9 cellular contexts compared by ENCODE assay signal in the genomic region with DNA sequence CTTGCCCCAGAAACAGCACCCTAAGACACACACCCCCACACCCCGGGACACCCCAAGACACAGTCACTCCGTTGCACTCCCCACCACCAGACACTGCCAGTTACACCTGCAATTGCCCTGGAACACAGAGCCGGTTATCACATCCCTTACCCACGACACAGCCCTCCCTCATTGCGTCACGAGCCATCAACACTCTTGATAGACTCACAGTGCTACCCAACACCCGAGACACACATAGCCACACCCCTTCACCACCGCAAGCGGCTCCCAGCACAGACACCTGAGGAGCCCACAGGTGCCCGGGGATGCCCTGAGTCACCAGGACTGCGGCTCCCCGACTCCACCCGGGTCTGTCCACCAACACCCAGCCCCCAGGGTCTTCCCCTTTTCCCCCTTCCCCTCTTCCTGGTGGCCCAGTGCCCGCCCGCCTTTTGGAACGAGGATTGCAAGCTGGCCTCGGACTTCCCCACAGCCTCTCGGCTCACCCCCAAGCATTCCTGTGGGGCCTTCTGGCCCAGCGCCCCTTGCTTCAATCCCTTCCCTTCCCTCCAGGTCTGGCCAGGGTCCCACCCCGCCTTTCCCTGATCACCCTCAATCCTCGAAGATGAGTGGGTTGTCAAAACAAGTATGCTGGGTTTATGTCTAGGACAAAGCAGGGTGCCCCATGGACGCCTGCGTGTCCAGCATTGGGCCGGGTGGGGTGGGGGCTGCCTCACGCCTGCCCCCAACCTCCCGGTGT. TPM values are rescaled to one million over a fixed set of nuclear protein-coding genes. Genes with fewer than 3 reads are reported as not detected.
A peak's percentile ranks its signal among the peaks of the same experiment; 100 is the strongest.
DNase-seq lines count a peak whose midpoint lies in the region; ATAC-seq and TF ChIP-seq lines count a peak whose summit lies in the region.
"Had no signal": no experiment of that assay in that cellular context is flagged by ENCODE, and none has a peak within 500 bp of the region (broad histone marks: within the 10 kb centered on the region; RNA-seq: fewer than 3 reads in every experiment).

No MANE protein-coding gene starts in this region.

- H2AFZ ChIP-seq in GM23248 (no peak overlapping the region), SK-N-SH (ENCODE audit: low read depth) (no peak overlapping the region)

- TF ChIP-seq RAD21 in SK-N-SH (IDR thresholded peaks at IDR 0.05; ENCODE audit: low read length) = no peak

- no peak for TF ChIP-seq POLR2A in transverse colon (IDR thresholded peaks at IDR 0.05)

- peak; percentile 72 for DNase-seq in ACHN
- DNase-seq in GM23248 = peak; percentile 80
- peak; percentile 36 for DNase-seq in SK-N-SH
- peak; percentile 89 for DNase-seq in fibroblast of the aortic adventitia (ENCODE audit: low read depth)
- peak; percentile 46 for DNase-seq in transverse colon
- no peak for DNase-seq in activated CD4-positive, alpha-beta T cell treated with anti-CD3 and anti-CD28 coated beads for 1 hour
- DNase-seq: right lobe of liver had no signal

- H3K9me2 ChIP-seq in GM23248 (ENCODE audit: insufficient read depth) (no peaks in the 10 kb centered on the region), SK-N-SH (no peaks in the 10 kb centered on the region)

- CTCF ChIA-PET in SK-N-SH (lab: Yijun Ruan, JAX) = interaction anchor here (0.6 to 4.3 kb wide), 3 partner anchors 55 to 340 kb away, joined by 3 to 27 read pairs (median 5); a partner anchor contains a TSS

- no peak overlapping the region for H3K9ac ChIP-seq in GM23248
- H3K9ac ChIP-seq in SK-N-SH = no peak overlapping the region

- no peaks in the 10 kb centered on the region for H3K27me3 ChIP-seq in GM23248 (replicated peaks; ENCODE audit: insufficient read depth)
- no peaks in the 10 kb centered on the region for H3K27me3 ChIP-seq in SK-N-SH (ENCODE audit: insufficient read depth)
- H3K27me3 ChIP-seq in transverse colon = peaks cover 34% of the 10 kb centered on the region
- H3K27me3 ChIP-seq: right lobe of liver had no signal

- no peak for TF ChIP-seq EP300 in SK-N-SH (IDR thresholded peaks at IDR 0.05; ENCODE audit: borderline replicate concordance in 1 of 2, low read depth in 1 of 2, low read length in 1 of 2)
- TF ChIP-seq EP300 in transverse colon (IDR thresholded peaks at IDR 0.05; ENCODE audit: low read depth) = no peak

- ATAC-seq in HG03457 (IDR thresholded peaks at IDR 0.05; ENCODE audit: unreplicated experiment) (no peak), GM18870 (IDR thresholded peaks at IDR 0.05; ENCODE audit: unreplicated experiment) (no peak)

- intact Hi-C loops in transverse colon (cut with DNase I; ENCODE audit: low total_unique reads) = loop anchor here (10.0 kb wide), 1 partner anchor 332 kb away; no protein-coding TSS in a partner anchor

- H3K4me2 ChIP-seq in GM23248 (ENCODE audit: unreplicated experiment) (no peak overlapping the region), SK-N-SH (no peak overlapping the region)

- H3K9me3 ChIP-seq in GM23248 (ENCODE audit: low read depth) (no peaks in the 10 kb centered on the region), SK-N-SH (no peaks in the 10 kb centered on the region), transverse colon (no peaks in the 10 kb centered on the region)
- H3K9me3 ChIP-seq: right lobe of liver had no signal

- H3K27ac ChIP-seq in GM23248 (no peak overlapping the region), SK-N-SH (ENCODE audit: low read depth in 2 of 2, low read length in 1 of 2) (peak overlapping the region; percentile 20 to 62; a peak in 3 of 4 replicates), transverse colon (peak overlapping the region in 3 of 4 donors; percentile 6 to 23 (median 21))
- H3K27ac ChIP-seq: right lobe of liver had no signal

- H3K4me3 ChIP-seq in GM23248 (no peak overlapping the region), SK-N-SH (ENCODE audit: low read depth in 2 of 2, low read length in 1 of 2) (no peak overlapping the region), fibroblast of the aortic adventitia (ENCODE audit: low read depth, low read length) (no peak overlapping the region), transverse colon (no peak overlapping the region)
- H3K4me3 ChIP-seq: right lobe of liver had no signal

- H4K20me1 ChIP-seq in GM23248 (ENCODE audit: insufficient read depth) (no peaks in the 10 kb centered on the region), SK-N-SH (ENCODE audit: insufficient read depth) (no peaks in the 10 kb centered on the region)

- TF ChIP-seq CTCF in SK-N-SH (IDR thresholded peaks at IDR 0.05) = no peak
- no peak for TF ChIP-seq CTCF in fibroblast of the aortic adventitia (IDR thresholded peaks at IDR 0.05; ENCODE audit: insufficient read depth, low read length)
- no peak for TF ChIP-seq CTCF in transverse colon (IDR thresholded peaks at IDR 0.05)

- WGBS in GM23248 (ENCODE audit: low coverage in 1 of 2, low lambda C conversion rate in 2 of 2, missing lambda C conversion rate in 2 of 2), 2 experiments = 51 to 56% methylated on average over 19 to 26 of the region's 26 CpGs
- WGBS in SK-N-SH (ENCODE audit: low lambda C conversion rate) = 77% methylated on average over 23 of the region's 26 CpGs
- 67% methylated on average over 26 of the region's 26 CpGs; no CpG with 5 or more reads in 1 of the 2 donors for WGBS in transverse colon (ENCODE audit: low coverage in 1 of 2), 2 donors

- H3K36me3 ChIP-seq in GM23248 (ENCODE audit: low read depth) (peaks cover 14% of the 10 kb centered on the region; the same call in 1 of the 2 replicates), SK-N-SH (replicated peaks in 1 of 2; ENCODE audit: control insufficient read depth in 1 of 2, insufficient read depth in 2 of 2, low read length in 1 of 2) (peaks cover 0 to 10% of the 10 kb centered on the region in 2 experiments), transverse colon (peaks cover 0 to 20% (median 0%) of the 10 kb centered on the region in 4 donors)

- H3K4me1 ChIP-seq in GM23248 (ENCODE audit: insufficient read depth) (peaks cover 11% of the 10 kb centered on the region), SK-N-SH (ENCODE audit: control insufficient read depth in 1 of 2, insufficient read depth in 2 of 2, low read depth in 1 of 2, low read length in 1 of 2) (peaks cover 24 to 38% of the 10 kb centered on the region in 2 experiments; a peak in 3 of 4 replicates), transverse colon (peaks cover 18 to 41% (median 38%) of the 10 kb centered on the region in 4 donors)

- POLR2A ChIA-PET in SK-N-SH (lab: Yijun Ruan, JAX) = interaction anchor here (1.0 to 1.5 kb wide), 2 partner anchors 40 to 337 kb away, joined by 3 read pairs; no protein-coding TSS in a partner anchor

- in situ Hi-C loops in ACHN (cut with HindIII; ENCODE audit: low pct_ligation_motif_present, low pct_unique_long_range_greater_than_20kb, low sequenced_read_pairs) (no loop called here), GM23248 (cut with MboI) (no loop called here), transverse colon (cut with MboI; ENCODE audit: low pct_ligation_motif_present in 1 of 4, low pct_unique_long_range_greater_than_20kb in 1 of 4, low sequenced_read_pairs in 3 of 4) (no loop called here)

- H3F3A ChIP-seq in GM23248 (ENCODE audit: insufficient read depth) = peaks cover 6% of the 10 kb centered on the region; the same call in 1 of the 2 replicates
- peaks cover 15% of the 10 kb centered on the region for H3F3A ChIP-seq in SK-N-SH (replicated peaks; ENCODE audit: insufficient read depth)

- H3K79me2 ChIP-seq in GM23248 (ENCODE audit: insufficient read depth) (no peaks in the 10 kb centered on the region), SK-N-SH (ENCODE audit: insufficient read depth) (no peaks in the 10 kb centered on the region; the same call in 1 of the 2 replicates)

TF ChIP-seq in SK-N-SH, 30 proteins besides CTCF, POLR2A, EP300 and RAD21 (continues in another document):
- 0 out of 2 replicates have a peak, but pooled peaks have one; percentile 1 for TF ChIP-seq POLR2AphosphoS5 (IDR thresholded peaks at IDR 0.05; ENCODE audit: low read depth, low read length)

RNA-seq across cellular contexts. Expression of a gene that starts 1.7 kb away (rescaled TPM):
- 0.22 and 2.5 TPM in 2 replicates for total RNA-seq in GM23248 (2014; rRNA removed; shearing (Covaris generic))
- polyA plus RNA-seq in GM23248 (2016; fragmentation: Nextera tagmentation; extraction: Ambion mirVana) = 0.79 and 0.80 TPM in 2 replicates
- 4.6 and 6.0 TPM in 2 replicates for polyA plus RNA-seq in SK-N-SH (2012; rRNA removed)
- 2.0 and 3.4 TPM in 2 replicates for polyA plus RNA-seq in SK-N-SH (2012; cell fraction: cytosol; rRNA removed)
- 2.4 and 3.9 TPM in 2 replicates for polyA plus RNA-seq in SK-N-SH (2012; cell fraction: nucleus; rRNA removed)
- 1.9 and 3.4 TPM in 2 replicates for total RNA-seq in fibroblast of the aortic adventitia (ENCODE audit: low replicate concordance)
- 1 to 10 TPM in 2 of 4 donors, not detected in 2; 1.1 to 1.2 TPM for total RNA-seq in transverse colon

RNA-seq across cellular contexts. Expression of a gene that starts 19.1 kb away (rescaled TPM):
- total RNA-seq in GM23248 (2014; rRNA removed; shearing (Covaris generic)) = 143 and 173 TPM in 2 replicates
- 106 and 112 TPM in 2 replicates for polyA plus RNA-seq in GM23248 (2016; fragmentation: Nextera tagmentation; extraction: Ambion mirVana)
- 138 and 144 TPM in 2 replicates for polyA plus RNA-seq in SK-N-SH (2012; rRNA removed)
- 64.3 and 109 TPM in 2 replicates for polyA plus RNA-seq in SK-N-SH (2012; cell fraction: cytosol; rRNA removed)
- polyA plus RNA-seq in SK-N-SH (2012; cell fraction: nucleus; rRNA removed) = 108 and 111 TPM in 2 replicates
- total RNA-seq in fibroblast of the aortic adventitia (ENCODE audit: low replicate concordance) = 93.5 and 119 TPM in 2 replicates
- total RNA-seq in transverse colon = 100 to 1,000 TPM; 295 to 569 (median 362) TPM

RNA-seq across cellular contexts. Expression of a gene that starts 41.4 kb away (rescaled TPM):
- 82.5 and 101 TPM in 2 replicates for total RNA-seq in GM23248 (2014; rRNA removed; shearing (Covaris generic))
- polyA plus RNA-seq in GM23248 (2016; fragmentation: Nextera tagmentation; extraction: Ambion mirVana) (124 and 127 TPM in 2 replicates), SK-N-SH (2012; rRNA removed) (95.7 and 103 TPM in 2 replicates)
- 95.9 and 110 TPM in 2 replicates for polyA plus RNA-seq in SK-N-SH (2012; cell fraction: cytosol; rRNA removed)
- polyA plus RNA-seq in SK-N-SH (2012; cell fraction: nucleus; rRNA removed) = 65.8 and 66.3 TPM in 2 replicates
- total RNA-seq in fibroblast of the aortic adventitia (ENCODE audit: low replicate concordance) (54.7 and 95.2 TPM in 2 replicates), transverse colon (100 to 1,000 TPM in 2 of 4 donors, 10 to 100 TPM in 2; 20.3 to 111 (median 93.8) TPM)

RNA-seq across cellular contexts. Expression of a gene that starts 43.7 kb away (rescaled TPM):
- total RNA-seq in GM23248 (2014; rRNA removed; shearing (Covaris generic)) = 128 and 139 TPM in 2 replicates
- 47.2 and 56.4 TPM in 2 replicates for polyA plus RNA-seq in GM23248 (2016; fragmentation: Nextera tagmentation; extraction: Ambion mirVana)
- polyA plus RNA-seq in SK-N-SH (2012; rRNA removed) = 68.0 and 99.6 TPM in 2 replicates
- 43.0 and 58.2 TPM in 2 replicates for polyA plus RNA-seq in SK-N-SH (2012; cell fraction: cytosol; rRNA removed)
- polyA plus RNA-seq in SK-N-SH (2012; cell fraction: nucleus; rRNA removed) = 85.8 and 112 TPM in 2 replicates
- total RNA-seq in fibroblast of the aortic adventitia (ENCODE audit: low replicate concordance) = 164 and 342 TPM in 2 replicates
- 100 to 1,000 TPM in 1 of 4 donors, 10 to 100 TPM in 3; 29.1 to 129 (median 55.0) TPM for total RNA-seq in transverse colon

RNA-seq across cellular contexts. Expression of a gene that starts 52.6 kb away (rescaled TPM):
- 38.8 and 40.1 TPM in 2 replicates for total RNA-seq in GM23248 (2014; rRNA removed; shearing (Covaris generic))
- 129 and 132 TPM in 2 replicates for polyA plus RNA-seq in GM23248 (2016; fragmentation: Nextera tagmentation; extraction: Ambion mirVana)
- polyA plus RNA-seq in SK-N-SH (2012; rRNA removed) = 87.9 and 110 TPM in 2 replicates
- 32.4 and 57.6 TPM in 2 replicates for polyA plus RNA-seq in SK-N-SH (2012; cell fraction: cytosol; rRNA removed)
- polyA plus RNA-seq in SK-N-SH (2012; cell fraction: nucleus; rRNA removed) = 142 and 144 TPM in 2 replicates
- total RNA-seq in fibroblast of the aortic adventitia (ENCODE audit: low replicate concordance) = 2.9 and 41.8 TPM in 2 replicates
- 100 to 1,000 TPM in 1 of 4 donors, 10 to 100 TPM in 3; 36.6 to 145 (median 69.3) TPM for total RNA-seq in transverse colon
